1 cellular context compared by ENCODE assay signal in genomic region chr17:75447951-75448856, GRCh38.
TF ChIP-seq lines count a peak whose summit lies in the region.

No MANE protein-coding gene starts in this region.

TF ChIP-seq in K562, 482 proteins besides CTCF, POLR2A, EP300 and RAD21 (continued from another document and continues in another):
- TF ChIP-seq ARID3A (IDR thresholded peaks at IDR 0.05; ENCODE audit: borderline replicate concordance, low read depth, low read length) (peak; percentile 67; the same call in 1 of the 2 replicates), ATF1 (CRISPR knock-in tag; IDR thresholded peaks at IDR 0.05) (no peak), ATF1 (tag; IDR thresholded peaks at IDR 0.05) (peak; percentile 59), KDM5B (IDR thresholded peaks at IDR 0.05; ENCODE audit: insufficient replicate concordance, low read depth, low read length) (peak; percentile 38), CBFA2T2 (conservative IDR thresholded peaks at IDR 0.05) (peak; percentile 98), GATAD2A (IDR thresholded peaks at IDR 0.05) (peak; percentile 54), PRDM10 (IDR thresholded peaks at IDR 0.05; ENCODE audit: partially characterized antibody) (peak; percentile 35), ZBTB40 (IDR thresholded peaks at IDR 0.05) (0 out of 2 replicates have a peak, but pooled peaks have one; percentile 6), ZBTB40 (CRISPR knock-in tag; IDR thresholded peaks at IDR 0.05) (no peak), TRIM24 (IDR thresholded peaks at IDR 0.05) (peak; percentile 83 to 90; a peak in 3 of 4 replicates), E2F3 (CRISPR knock-in tag; IDR thresholded peaks at IDR 0.05) (no peak), CXXC5 (CRISPR knock-in tag; IDR thresholded peaks at IDR 0.05) (peak; percentile 75), VEZF1 (CRISPR knock-in tag; IDR thresholded peaks at IDR 0.05) (peak; percentile 30), EP400 (IDR thresholded peaks at IDR 0.05) (peak; percentile 43; the same call in 1 of the 2 replicates), ZNF589 (CRISPR knock-in tag; IDR thresholded peaks at IDR 0.05; ENCODE audit: low read depth) (peak; percentile 60; the same call in 1 of the 2 replicates), NCOA1 (IDR thresholded peaks at IDR 0.05; ENCODE audit: low read depth) (peak; percentile 81; the same call in 1 of the 2 replicates), ZNF511 (CRISPR knock-in tag; IDR thresholded peaks at IDR 0.05) (no peak), ZNF586 (CRISPR knock-in tag; conservative IDR thresholded peaks at IDR 0.05) (peak; percentile 58; the same call in 1 of the 2 replicates), RFX7 (CRISPR knock-in tag; IDR thresholded peaks at IDR 0.05) (no peak), NFATC3 (IDR thresholded peaks at IDR 0.05) (no peak), MEF2A (IDR thresholded peaks at IDR 0.05; ENCODE audit: control insufficient read depth, low read depth, low read length) (peak; percentile 69; the same call in 1 of the 2 replicates), ZEB2 (IDR thresholded peaks at IDR 0.05) (peak; percentile 94), THRAP3 (IDR thresholded peaks at IDR 0.05; ENCODE audit: borderline replicate concordance) (no peak), MCM5 (IDR thresholded peaks at IDR 0.05; ENCODE audit: low read depth) (no peak), MLLT1 (IDR thresholded peaks at IDR 0.05) (0 out of 4 replicates have a peak, but pooled peaks of 1 of the 2 experiments have one; percentile 9), SMARCC2 (IDR thresholded peaks at IDR 0.05; ENCODE audit: low read depth) (peak; percentile 90), TCF3 (CRISPR knock-in tag; IDR thresholded peaks at IDR 0.05) (peak; percentile 97), RAD51 (IDR thresholded peaks at IDR 0.05; ENCODE audit: borderline replicate concordance, low read depth) (0 out of 2 replicates have a peak, but pooled peaks have one; percentile 14), CHD2 (IDR thresholded peaks at IDR 0.05; ENCODE audit: low read depth, low read length) (no peak), EHMT2 (IDR thresholded peaks at IDR 0.05) (peak; percentile 70; the same call in 1 of the 2 replicates), PHB2 (IDR thresholded peaks at IDR 0.05; ENCODE audit: low read depth) (peak; percentile 81; the same call in 1 of the 2 replicates), RCOR1 (IDR thresholded peaks at IDR 0.05; ENCODE audit: borderline replicate concordance in 1 of 2, low read depth in 2 of 2, low read length in 2 of 2) (peak; percentile 85 to 94; a peak in 3 of 4 replicates), DPF2 (IDR thresholded peaks at IDR 0.05) (peak; percentile 98), CBFA2T3 (IDR thresholded peaks at IDR 0.05) (peak; percentile 99), SMARCA5 (IDR thresholded peaks at IDR 0.05) (0 out of 2 replicates have a peak, but pooled peaks have one; percentile 20), PBX2 (CRISPR knock-in tag; IDR thresholded peaks at IDR 0.05; ENCODE audit: low read depth) (no peak), PBX2 (tag; conservative IDR thresholded peaks at IDR 0.05; ENCODE audit: low read depth) (0 out of 2 replicates have a peak, but pooled peaks have one; percentile 48), CC2D1A (IDR thresholded peaks at IDR 0.05) (peak; percentile 95; the same call in 1 of the 2 replicates)
